ENCODE assay signal across 22 cellular contexts in genomic region chr3:44680921-44681455, GRCh38. TPM values are rescaled to one million over a fixed set of nuclear protein-coding genes. Genes with fewer than 3 reads are reported as not detected.
"Had no signal": no experiment of that assay in that cellular context is flagged by ENCODE, and none has a peak within 500 bp of the region (broad histone marks: within the 10 kb centered on the region; RNA-seq: fewer than 3 reads in every experiment).

No MANE protein-coding gene starts in this region.

- H3K4me1 ChIP-seq: foreskin keratinocyte, neural progenitor cell, uterus had no signal

- H3K4me3 ChIP-seq: coronary artery, heart left ventricle, mucosa of descending colon, neural progenitor cell, pancreas, suprapubic skin, thyroid gland, upper lobe of left lung, uterus had no signal

- DNase-seq: effector CD4-positive, alpha-beta T cell; endodermal cell; erythroblast; foreskin keratinocyte; heart left ventricle; hippocampal formation; mucosa of descending colon; occipital lobe; pancreas; right cardiac atrium; stimulated activated CD4-positive, alpha-beta T cell treated with anti-CD3 and anti-CD28 coated beads, Interleukin-4, amount 100 ng/mL, for 1 hour; stimulated activated CD8-positive, alpha-beta memory T cell treated with anti-CD3 and anti-CD28 coated beads, Interleukin-4, amount 100 ng/mL, for 48 hours; stimulated activated naive CD8-positive, alpha-beta T cell treated with anti-CD3 and anti-CD28 coated beads, Interleukin-15, Interleukin-2, amounts not matched to agents 100 U/mL and 50 U/mL, for 24 hours; thyroid gland; upper lobe of left lung; uterus had no signal

- H3K27me3 ChIP-seq: foreskin keratinocyte, neural progenitor cell, pancreas, suprapubic skin, thyroid gland, upper lobe of left lung, uterus had no signal

- H3K27ac ChIP-seq: coronary artery, foreskin keratinocyte, heart left ventricle, neural progenitor cell, pancreas, suprapubic skin, thyroid gland, upper lobe of left lung, uterus had no signal

- H3K9me3 ChIP-seq: pancreas, thyroid gland, uterus had no signal

- H3K36me3 ChIP-seq: neural progenitor cell, pancreas, suprapubic skin, thyroid gland, upper lobe of left lung, uterus had no signal

- ATAC-seq: foreskin keratinocyte; heart left ventricle; mucosa of descending colon; natural killer cell treated with Interleukin-12 subunit alpha and Interleukin-12 subunit beta and Interleukin-15 and Interleukin-18, amount 100 ng/mL, for 72 hours; pancreas; right cardiac atrium; stimulated activated effector memory CD8-positive, alpha-beta T cell treated with anti-CD3 and anti-CD28 coated beads, Interleukin-12 subunit alpha, Interleukin-12 subunit beta, amount 100 ng/mL, for 72 hours; stimulated activated naive CD8-positive, alpha-beta T cell treated with anti-CD3 and anti-CD28 coated beads, Interleukin-15, Interleukin-2, amounts not matched to agents 100 U/mL and 50 U/mL, for 24 hours had no signal

- H3K4me2 ChIP-seq: neural progenitor cell had no signal

- H3K9ac ChIP-seq: neural progenitor cell had no signal

RNA-seq across cellular contexts. Expression of gene ZNF502, which starts 31.5 kb away (rescaled TPM):
- total RNA-seq: progenitor cell of endocrine pancreas had no signal
